In the genomic region with DNA sequence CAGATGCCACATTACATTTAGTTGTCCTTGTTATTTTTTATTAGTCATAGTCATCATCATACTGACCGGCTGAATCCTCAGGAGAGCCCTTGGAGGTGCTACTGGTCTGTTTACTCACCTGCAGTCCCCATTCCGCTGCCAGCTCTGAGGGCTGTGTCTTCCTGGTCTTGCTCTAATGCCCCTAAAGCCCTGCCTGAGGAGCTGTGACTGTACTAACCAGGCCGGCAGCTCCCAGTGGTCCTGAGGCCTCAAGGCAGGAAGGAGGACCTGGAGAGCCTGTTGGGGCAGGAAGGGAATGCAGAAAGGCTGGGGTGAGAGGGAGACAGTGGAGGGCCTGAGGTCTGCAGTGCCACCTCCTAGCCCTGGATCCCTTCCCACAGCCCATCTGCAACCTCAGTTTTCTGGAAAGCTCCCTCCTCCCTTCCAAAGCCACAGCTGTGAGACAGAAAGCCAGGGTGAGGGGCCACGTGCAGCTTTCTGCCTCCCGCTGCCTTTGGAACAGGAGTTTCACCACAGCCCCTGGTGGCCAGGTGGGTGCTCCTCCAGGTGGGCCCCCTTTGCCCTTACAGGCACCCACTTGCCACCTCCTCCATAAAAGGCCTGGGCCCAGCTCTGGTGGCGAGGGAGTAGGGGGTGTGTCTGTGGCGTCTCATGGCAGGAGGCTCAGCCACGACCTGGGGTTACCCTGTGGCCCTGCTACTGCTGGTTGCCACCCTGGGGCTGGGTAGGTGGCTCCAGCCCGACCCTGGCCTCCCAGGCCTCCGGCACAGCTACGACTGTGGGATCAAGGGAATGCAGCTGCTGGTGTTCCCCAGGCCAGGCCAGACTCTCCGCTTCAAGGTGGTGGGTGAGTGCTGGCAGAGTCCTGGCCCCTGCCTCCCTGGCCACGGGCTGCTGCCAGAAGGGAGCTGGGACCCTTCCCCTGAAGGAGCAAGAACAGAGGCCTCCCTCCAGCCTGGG, we compare ENCODE assay signal across 16 cellular contexts. TPM values are rescaled to one million over a fixed set of nuclear protein-coding genes. Genes with fewer than 3 reads are reported as not detected.
DNase-seq lines count a peak whose midpoint lies in the region; ATAC-seq and TF ChIP-seq lines count a peak whose summit lies in the region.
"Had no signal": no experiment of that assay in that cellular context is flagged by ENCODE, and none has a peak within 500 bp of the region (broad histone marks: within the 10 kb centered on the region; RNA-seq: fewer than 3 reads in every experiment).

A gene with protein sequence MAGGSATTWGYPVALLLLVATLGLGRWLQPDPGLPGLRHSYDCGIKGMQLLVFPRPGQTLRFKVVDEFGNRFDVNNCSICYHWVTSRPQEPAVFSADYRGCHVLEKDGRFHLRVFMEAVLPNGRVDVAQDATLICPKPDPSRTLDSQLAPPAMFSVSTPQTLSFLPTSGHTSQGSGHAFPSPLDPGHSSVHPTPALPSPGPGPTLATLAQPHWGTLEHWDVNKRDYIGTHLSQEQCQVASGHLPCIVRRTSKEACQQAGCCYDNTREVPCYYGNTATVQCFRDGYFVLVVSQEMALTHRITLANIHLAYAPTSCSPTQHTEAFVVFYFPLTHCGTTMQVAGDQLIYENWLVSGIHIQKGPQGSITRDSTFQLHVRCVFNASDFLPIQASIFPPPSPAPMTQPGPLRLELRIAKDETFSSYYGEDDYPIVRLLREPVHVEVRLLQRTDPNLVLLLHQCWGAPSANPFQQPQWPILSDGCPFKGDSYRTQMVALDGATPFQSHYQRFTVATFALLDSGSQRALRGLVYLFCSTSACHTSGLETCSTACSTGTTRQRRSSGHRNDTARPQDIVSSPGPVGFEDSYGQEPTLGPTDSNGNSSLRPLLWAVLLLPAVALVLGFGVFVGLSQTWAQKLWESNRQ (plus strand): TSS at position 632 of the 960 bp plus-strand sequence. CDS start 20 bp downstream, at position 652.

- no peaks in the 10 kb centered on the region for H3K36me3 ChIP-seq in body of pancreas (replicated peaks in 1 of 2; ENCODE audit: insufficient read depth in 1 of 2, low read depth in 2 of 2)
- H3K36me3 ChIP-seq in sigmoid colon: no peaks in the 10 kb centered on the region
- H3K36me3 ChIP-seq in H7 (replicated peaks; ENCODE audit: control insufficient read depth, insufficient read depth, low read length): no peaks in the 10 kb centered on the region
- H3K36me3 ChIP-seq: uterus had no signal

- TF ChIP-seq CTCF in body of pancreas (IDR thresholded peaks at IDR 0.05) (no peak), sigmoid colon (IDR thresholded peaks at IDR 0.05) (no peak)

- ATAC-seq in body of pancreas (peak; percentile 22), HG03378 (IDR thresholded peaks at IDR 0.05; ENCODE audit: unreplicated experiment) (no peak), HG02610 (IDR thresholded peaks at IDR 0.05; ENCODE audit: unreplicated experiment) (no peak)
- ATAC-seq: foreskin keratinocyte had no signal

- H3K4me3 ChIP-seq in body of pancreas (no peak within 1 kb of the TSS), sigmoid colon (no peak within 1 kb of the TSS), H7 (ENCODE audit: insufficient read depth, low read depth, low read length) (no peak within 1 kb of the TSS)
- H3K4me3 ChIP-seq: dorsolateral prefrontal cortex, uterus had no signal

- TF ChIP-seq POLR2A in body of pancreas (IDR thresholded peaks at IDR 0.05) (no peak), sigmoid colon (IDR thresholded peaks at IDR 0.05) (no peak)

- intact Hi-C loops in body of pancreas (cut with DNase I): no loop called here
- intact Hi-C loops in sigmoid colon (cut with DNase I): no loop called here

- 66 to 72% methylated on average over 3 to 12 of the region's 13 CpGs for WGBS in body of pancreas, 2 donors
- WGBS in sigmoid colon, 2 donors: 75 to 77% methylated on average over 13 of the region's 13 CpGs

- no peak for TF ChIP-seq EP300 in sigmoid colon (IDR thresholded peaks at IDR 0.05)

- H3K27me3 ChIP-seq in body of pancreas (no peaks in the 10 kb centered on the region), sigmoid colon (no peaks in the 10 kb centered on the region), H7 (ENCODE audit: control insufficient read depth, insufficient read depth, low read length) (no peaks in the 10 kb centered on the region)
- H3K27me3 ChIP-seq: dorsolateral prefrontal cortex, uterus had no signal

- DNase-seq in activated CD8-positive, alpha-beta memory T cell treated with anti-CD3 and anti-CD28 coated beads for 24 hours: peak; percentile 51
- no peak for DNase-seq in activated CD8-positive, alpha-beta memory T cell treated with anti-CD3 and anti-CD28 coated beads, Interleukin-2, amount 50 U/mL, for 4 hours
- DNase-seq in NCI-H2029 (lab: John Stamatoyannopoulos, UW) (peak; percentile 92), body of pancreas (no peak), sigmoid colon (peak; percentile 57), H7 (no peak)
- DNase-seq: aorta, dorsolateral prefrontal cortex, foreskin keratinocyte, NCI-H446, uterus had no signal

- H3K9me3 ChIP-seq in body of pancreas (no peaks in the 10 kb centered on the region), sigmoid colon (no peaks in the 10 kb centered on the region)
- H3K9me3 ChIP-seq: uterus had no signal

- no peaks in the 10 kb centered on the region for H3K4me1 ChIP-seq in body of pancreas
- no peaks in the 10 kb centered on the region for H3K4me1 ChIP-seq in sigmoid colon
- H3K4me1 ChIP-seq: foreskin keratinocyte, uterus had no signal

- H3K27ac ChIP-seq in body of pancreas (no peak within 1 kb of the TSS), sigmoid colon (no peak within 1 kb of the TSS)
- H3K27ac ChIP-seq: dorsolateral prefrontal cortex, foreskin keratinocyte, uterus had no signal

RNA-seq across cellular contexts. Expression of the gene that starts here (rescaled TPM):
- not detected for total RNA-seq in body of pancreas
- not detected for total RNA-seq in sigmoid colon
- polyA plus RNA-seq in sigmoid colon: under 1 TPM in 1 of 3 donors, not detected in 2; 0.15 TPM
- not detected in 2 replicates for total RNA-seq in H7 (2014; rRNA removed; shearing (Covaris generic))
- total RNA-seq: aorta; foreskin keratinocyte; kidney epithelial cell; natural killer cell treated with Interleukin-12 subunit alpha and Interleukin-12 subunit beta and Interleukin-15 and Interleukin-18, amount 100 ng/mL, for 72 hours; uterus had no signal
- polyA plus RNA-seq: aorta, foreskin keratinocyte, IgD-negative memory B cell had no signal

Comparison
In these comparisons a context has a peak if more than half of its experiments do, and no peak if none do; other contexts are left out.
1. DNase-seq: peak in activated CD8-positive, alpha-beta memory T cell treated with anti-CD3 and anti-CD28 coated beads for 24 hours (single experiment) and NCI-H2029 (single experiment); none in activated CD8-positive, alpha-beta memory T cell treated with anti-CD3 and anti-CD28 coated beads, Interleukin-2, amount 50 U/mL, for 4 hours (single experiment), body of pancreas (0 of 4) and H7 (single experiment).
2. Peak in ATAC-seq in body of pancreas; RNA of the gene not detected or under 1 TPM.
3. Peak in DNase-seq in sigmoid colon; RNA of the gene not detected or under 1 TPM.